In genomic region chr17:77483128-77483598, GRCh38 we compare ENCODE assay signal across 18 cellular contexts.
"Had no signal": no experiment of that assay in that cellular context is flagged by ENCODE, and none has a peak within 500 bp of the region (broad histone marks: within the 10 kb centered on the region; RNA-seq: fewer than 3 reads in every experiment).

No MANE protein-coding gene starts in this region.

- H3K27me3 Mint-ChIP-seq: activated CD4-positive, alpha-beta T cell treated with anti-CD3 and anti-CD28 coated beads, Interleukin-2, amount 10 ng/mL, durations not matched to agents 7 days and 5 days; activated naive CD8-positive, alpha-beta T cell treated with anti-CD3 and anti-CD28 coated beads, Interleukin-2, amount 10 ng/mL, durations not matched to agents 7 days and 5 days; dendritic cell treated with granulocyte-macrophage colony-stimulating factor and Interleukin-4, amounts not matched to agents 40 ng/mL and 50 ng/mL, for 4 days; effector memory CD8-positive, alpha-beta T cell; naive B cell had no signal

- H3K4me3 Mint-ChIP-seq: activated CD4-positive, alpha-beta T cell treated with anti-CD3 and anti-CD28 coated beads, Interleukin-2, amount 10 ng/mL, durations not matched to agents 7 days and 5 days; activated naive CD8-positive, alpha-beta T cell treated with anti-CD3 and anti-CD28 coated beads, Interleukin-2, amount 10 ng/mL, durations not matched to agents 7 days and 5 days; dendritic cell treated with granulocyte-macrophage colony-stimulating factor and Interleukin-4, amounts not matched to agents 40 ng/mL and 50 ng/mL, for 4 days; T-helper 2 cell treated with Interferon-gamma antibody and Interleukin-4, amounts not matched to agents 5 μg/mL and 100 μg/mL, for 36 hours had no signal

- DNase-seq: activated CD4-positive, alpha-beta T cell treated with anti-CD3 and anti-CD28 coated beads, Interleukin-2, amount 10 ng/mL, durations not matched to agents 7 days and 5 days; activated CD4-positive, CD25-positive, alpha-beta regulatory T cell; activated naive CD8-positive, alpha-beta T cell treated with anti-CD3 and anti-CD28 coated beads, Interleukin-2, amount 10 ng/mL, durations not matched to agents 7 days and 5 days; anterior cingulate cortex; effector memory CD8-positive, alpha-beta T cell; foreskin melanocyte; heart right ventricle; mammary epithelial cell; naive B cell; retina; stimulated activated CD4-positive, alpha-beta T cell treated with anti-CD3 and anti-CD28 coated beads, Interleukin-15, amount 100 ng/mL, for 24 hours; stimulated activated CD4-positive, alpha-beta T cell treated with anti-CD3 and anti-CD28 coated beads, Interleukin-4, amount 100 ng/mL, for 24 hours; stimulated activated naive CD8-positive, alpha-beta T cell treated with anti-CD3 and anti-CD28 coated beads, Interleukin-15, Interleukin-2, amounts not matched to agents 100 U/mL and 50 U/mL, for 24 hours had no signal

- ATAC-seq: heart right ventricle; stimulated activated naive CD8-positive, alpha-beta T cell treated with anti-CD3 and anti-CD28 coated beads, Interleukin-15, Interleukin-2, amounts not matched to agents 100 U/mL and 50 U/mL, for 24 hours had no signal

- H3K27ac Mint-ChIP-seq: activated CD4-positive, alpha-beta T cell treated with anti-CD3 and anti-CD28 coated beads, Interleukin-2, amount 10 ng/mL, durations not matched to agents 7 days and 5 days; activated naive CD8-positive, alpha-beta T cell treated with anti-CD3 and anti-CD28 coated beads, Interleukin-2, amount 10 ng/mL, durations not matched to agents 7 days and 5 days; dendritic cell treated with granulocyte-macrophage colony-stimulating factor and Interleukin-4, amounts not matched to agents 40 ng/mL and 50 ng/mL, for 4 days; effector memory CD8-positive, alpha-beta T cell; T-helper 2 cell treated with Interferon-gamma antibody and Interleukin-4, amounts not matched to agents 5 μg/mL and 100 μg/mL, for 36 hours had no signal

- H3K4me3 ChIP-seq: heart right ventricle, skin epidermis, suprapubic skin, upper lobe of left lung had no signal

- H3K9me3 ChIP-seq: heart right ventricle, suprapubic skin, upper lobe of left lung had no signal

- H3K27ac ChIP-seq: heart right ventricle, skin epidermis, suprapubic skin, upper lobe of left lung had no signal

- H3K27me3 ChIP-seq: heart right ventricle, suprapubic skin, upper lobe of left lung had no signal

- H3K9me3 Mint-ChIP-seq: activated CD4-positive, alpha-beta T cell treated with anti-CD3 and anti-CD28 coated beads, Interleukin-2, amount 10 ng/mL, durations not matched to agents 7 days and 5 days; activated naive CD8-positive, alpha-beta T cell treated with anti-CD3 and anti-CD28 coated beads, Interleukin-2, amount 10 ng/mL, durations not matched to agents 7 days and 5 days; dendritic cell treated with granulocyte-macrophage colony-stimulating factor and Interleukin-4, amounts not matched to agents 40 ng/mL and 50 ng/mL, for 4 days; effector memory CD8-positive, alpha-beta T cell; naive B cell; T-helper 2 cell treated with Interferon-gamma antibody and Interleukin-4, amounts not matched to agents 5 μg/mL and 100 μg/mL, for 36 hours had no signal
